ENCODE assay signal across 9 cellular contexts in the genomic region with DNA sequence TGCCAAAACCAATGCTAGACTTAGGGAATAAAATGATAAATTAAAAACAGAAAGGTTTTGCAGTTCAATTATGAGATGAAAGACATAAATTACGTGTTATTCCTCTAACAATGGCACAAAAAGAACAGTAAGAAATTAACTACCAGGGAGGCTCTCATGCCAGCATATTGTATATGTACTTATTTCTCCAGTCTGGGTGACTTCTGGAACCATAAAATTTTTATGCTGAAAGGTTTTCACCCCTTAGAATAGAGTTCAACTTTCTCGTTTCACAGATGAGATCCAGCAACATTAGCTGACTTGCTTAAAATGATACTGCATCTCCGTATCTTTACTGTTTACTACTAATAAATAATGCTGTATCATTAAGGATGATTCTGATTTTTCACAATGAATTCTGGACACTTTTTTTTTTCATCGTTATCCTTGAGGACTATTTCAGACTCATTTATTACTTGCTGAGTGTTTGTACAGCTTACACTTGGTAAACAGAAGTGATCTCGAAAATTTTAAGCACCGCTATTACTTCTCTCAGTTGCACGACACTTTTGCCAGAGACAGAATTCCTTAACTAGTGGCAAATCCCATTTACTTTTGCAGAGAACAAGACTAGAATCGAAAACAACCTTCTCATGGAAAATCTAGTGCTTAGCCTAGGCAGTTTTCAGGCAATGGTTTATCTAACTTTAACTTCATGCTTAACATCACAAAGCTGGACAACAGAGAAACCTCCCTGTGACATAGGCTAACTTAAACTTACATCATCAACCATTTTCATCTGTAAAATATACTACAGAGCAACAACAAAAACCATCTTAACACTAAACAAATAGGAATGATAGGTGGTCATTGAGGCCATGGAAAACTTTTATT. TPM values are rescaled to one million over a fixed set of nuclear protein-coding genes. Genes with fewer than 3 reads are reported as not detected.
DNase-seq lines count a peak whose midpoint lies in the region; ATAC-seq and TF ChIP-seq lines count a peak whose summit lies in the region.
"Had no signal": no experiment of that assay in that cellular context is flagged by ENCODE, and none has a peak within 500 bp of the region (broad histone marks: within the 10 kb centered on the region; RNA-seq: fewer than 3 reads in every experiment).

No MANE protein-coding gene starts in this region.

- no peak for DNase-seq in BJ (ENCODE audit: low read depth)
- no peak for DNase-seq in chondrocyte (ENCODE audit: low spot score)
- DNase-seq in naive thymus-derived CD8-positive, alpha-beta T cell = no peak
- DNase-seq in inferior parietal cortex (ENCODE audit: extremely low spot score) = no peak
- DNase-seq in stimulated activated CD4-positive, alpha-beta T cell treated with anti-CD3 and anti-CD28 coated beads, Interleukin-1b, Interleukin-23, amount 100 ng/mL, for 48 hours = no peak
- DNase-seq: NCI-H2227 treated with DMSO at 0.1 percent for 48 hours had no signal

- no peaks in the 10 kb centered on the region for H3K9me3 ChIP-seq in HUES6 (ENCODE audit: control insufficient read depth, insufficient read depth, low read depth, low read length)

- peaks cover 10% of the 10 kb centered on the region for H3K4me1 ChIP-seq in HUES6 (ENCODE audit: control insufficient read depth, insufficient read depth, low read length)

- no peaks in the 10 kb centered on the region for H3K27me3 Mint-ChIP-seq in chondrocyte (ENCODE audit: low read depth)
- H3K27me3 Mint-ChIP-seq in naive thymus-derived CD8-positive, alpha-beta T cell = no peaks in the 10 kb centered on the region

- peak overlapping the region; percentile 87 for H3K4me3 Mint-ChIP-seq in chondrocyte (ENCODE audit: unreplicated experiment)
- H3K4me3 Mint-ChIP-seq in naive thymus-derived CD8-positive, alpha-beta T cell = peak overlapping the region in 7 of 10 donors; percentile 75 to 91 (median 89)

- CTCF ChIA-PET in BJ (lab: Yijun Ruan, JAX) = interaction anchor here (0.8 kb wide), 2 partner anchors 23 to 51 kb away, joined by 3 read pairs; no protein-coding TSS in a partner anchor

- peak overlapping the region; percentile 51 for H3K27ac ChIP-seq in HUES6 (ENCODE audit: low read depth, low read length)

- peak overlapping the region; percentile 51 for H3K9ac ChIP-seq in HUES6 (ENCODE audit: low read length)

- H3K36me3 ChIP-seq in BJ (ENCODE audit: control insufficient read depth, insufficient read depth, low read length) (peaks cover 8% of the 10 kb centered on the region), HUES6 (ENCODE audit: control insufficient read depth, insufficient read depth, low read length) (peaks cover 68% of the 10 kb centered on the region)

- H3K36me3 Mint-ChIP-seq in chondrocyte (ENCODE audit: low read depth) = peaks cover 28% of the 10 kb centered on the region
- peaks cover 5 to 53% (median 17%) of the 10 kb centered on the region in 3 donors for H3K36me3 Mint-ChIP-seq in naive thymus-derived CD8-positive, alpha-beta T cell

- H3K27me3 ChIP-seq in BJ (ENCODE audit: control insufficient read depth, insufficient read depth, low read length) = no peaks in the 10 kb centered on the region
- H3K27me3 ChIP-seq in HUES6 (ENCODE audit: control insufficient read depth, insufficient read depth, low read length) = no peaks in the 10 kb centered on the region

- POLR2A ChIA-PET in BJ (lab: Charles Lee) = interaction anchor here (0.9 kb wide), 1 partner anchor 23 kb away, joined by 4 read pairs; a partner anchor contains a TSS
- POLR2A ChIA-PET in naive thymus-derived CD8-positive, alpha-beta T cell (lab: Charles Lee) = interaction anchor here (1.0 to 6.3 kb wide), 3 partner anchors 10 to 23 kb away, joined by 3 to 113 read pairs (median 3); a partner anchor contains a TSS

- peak overlapping the region; percentile 93 for H3K27ac Mint-ChIP-seq in chondrocyte (ENCODE audit: unreplicated experiment)
- peak overlapping the region in 8 of 10 donors; percentile 40 to 91 (median 77) for H3K27ac Mint-ChIP-seq in naive thymus-derived CD8-positive, alpha-beta T cell

- H3K9me3 Mint-ChIP-seq in chondrocyte (ENCODE audit: low read depth) = no peaks in the 10 kb centered on the region
- H3K9me3 Mint-ChIP-seq in naive thymus-derived CD8-positive, alpha-beta T cell = no peaks in the 10 kb centered on the region

- H3K4me1 Mint-ChIP-seq in chondrocyte (ENCODE audit: low read depth) = peaks cover 44% of the 10 kb centered on the region
- peaks cover 17 to 54% (median 46%) of the 10 kb centered on the region in 4 donors for H3K4me1 Mint-ChIP-seq in naive thymus-derived CD8-positive, alpha-beta T cell

- ATAC-seq in naive thymus-derived CD8-positive, alpha-beta T cell = no peak
- no peak for ATAC-seq in GM21423 (IDR thresholded peaks at IDR 0.05; ENCODE audit: unreplicated experiment)
- ATAC-seq in HG02884 (IDR thresholded peaks at IDR 0.05; ENCODE audit: unreplicated experiment) = no peak

- TF ChIP-seq CTCF in BJ (IDR thresholded peaks at IDR 0.05; ENCODE audit: insufficient read depth, low read depth, low read length) (no peak), chondrocyte (IDR thresholded peaks at IDR 0.05) (no peak)

- H3K4me3 ChIP-seq in BJ (ENCODE audit: low read depth, low read length) (peak overlapping the region; percentile 54), HUES6 (ENCODE audit: low read depth, low read length) (peak overlapping the region; percentile 94)

RNA-seq across cellular contexts. Expression of a gene that starts 2.7 kb away (rescaled TPM):
- 13.4 and 24.3 TPM in 2 replicates for polyA plus RNA-seq in BJ (2011; rRNA removed)
- 9.2 and 11.1 TPM in 2 replicates for polyA minus RNA-seq in BJ (2011; rRNA and poly(A)+ RNA removed)
- 50.7 to 61.5 TPM (median 51.0 TPM) in 3 replicates for total RNA-seq in chondrocyte
- total RNA-seq in naive thymus-derived CD8-positive, alpha-beta T cell = 100 to 1,000 TPM; 135 to 146 TPM
- 10 to 100 TPM; 18.5 to 47.5 (median 23.6) TPM for polyA plus RNA-seq in naive thymus-derived CD8-positive, alpha-beta T cell

RNA-seq across cellular contexts. Expression of a gene that starts 3.0 kb away (rescaled TPM):
- polyA plus RNA-seq in BJ (2011; rRNA removed) = 12.5 and 13.6 TPM in 2 replicates
- 11.2 and 12.1 TPM in 2 replicates for polyA minus RNA-seq in BJ (2011; rRNA and poly(A)+ RNA removed)
- 9.2 to 22.6 TPM (median 11.8 TPM) in 3 replicates for total RNA-seq in chondrocyte
- 10 to 100 TPM; 30.9 to 35.4 TPM for total RNA-seq in naive thymus-derived CD8-positive, alpha-beta T cell
- polyA plus RNA-seq in naive thymus-derived CD8-positive, alpha-beta T cell = 1 to 10 TPM; 1.4 to 3.6 (median 2.0) TPM

RNA-seq across cellular contexts. Expression of a gene that starts 23.4 kb away (rescaled TPM):
- polyA plus RNA-seq in BJ (2011; rRNA removed) = 12.7 and 15.0 TPM in 2 replicates
- polyA minus RNA-seq in BJ (2011; rRNA and poly(A)+ RNA removed) = 6.5 and 12.5 TPM in 2 replicates
- 16.8 to 21.8 TPM (median 20.2 TPM) in 3 replicates for total RNA-seq in chondrocyte
- total RNA-seq in naive thymus-derived CD8-positive, alpha-beta T cell = 10 to 100 TPM; 42.9 to 43.3 TPM
- 10 to 100 TPM in 1 of 3 donors, 1 to 10 TPM in 2; 5.4 to 14.1 (median 8.1) TPM for polyA plus RNA-seq in naive thymus-derived CD8-positive, alpha-beta T cell
